Comparison of ENCODE assay signal across 14 cellular contexts in genomic region chr5:180049357-180049673, GRCh38.
"Had no signal": no experiment of that assay in that cellular context is flagged by ENCODE, and none has a peak within 500 bp of the region (broad histone marks: within the 10 kb centered on the region; RNA-seq: fewer than 3 reads in every experiment).

No MANE protein-coding gene starts in this region.

- DNase-seq: activated CD4-positive, alpha-beta T cell treated with anti-CD3 and anti-CD28 coated beads, Interleukin-2, amount 50 U/mL, for 4 hours; activated CD4-positive, CD25-positive, alpha-beta regulatory T cell treated with anti-CD3 and anti-CD28 coated beads, Interleukin-2, amount 50 U/mL, for 72 hours; activated naive CD4-positive, alpha-beta T cell; activated T-cell treated with anti-CD3 and anti-CD28 coated beads for 4 hours; anterior cingulate cortex; effector memory CD8-positive, alpha-beta T cell; heart left ventricle; naive B cell; stomach had no signal

- H3K9me3 ChIP-seq: breast epithelium, heart left ventricle, prostate gland, stomach, thoracic aorta had no signal

- ATAC-seq: effector memory CD8-positive, alpha-beta T cell; sciatic nerve had no signal

- H3K4me1 ChIP-seq: breast epithelium, prostate gland had no signal

- H3K4me3 ChIP-seq: breast epithelium, heart left ventricle, lung, prostate gland, stomach, thoracic aorta had no signal

- H3K27ac ChIP-seq: breast epithelium, heart left ventricle, prostate gland, stomach, thoracic aorta had no signal

- H3K36me3 ChIP-seq: breast epithelium, heart left ventricle, prostate gland, thoracic aorta had no signal

- H3K27me3 ChIP-seq: breast epithelium, heart left ventricle, stomach had no signal
